8 cellular contexts compared by ENCODE assay signal in genomic region chr3:146065573-146066006, GRCh38.
DNase-seq lines count a peak whose midpoint lies in the region; ATAC-seq and TF ChIP-seq lines count a peak whose summit lies in the region.

No MANE protein-coding gene starts in this region.

- in situ Hi-C loops in SK-MEL-5 (cut with HindIII; ENCODE audit: low pct_unique_long_range_greater_than_20kb, low sequenced_read_pairs) = loop anchor here (25.0 kb wide), 1 partner anchor 122 kb away; no protein-coding TSS in a partner anchor

- no peaks in the 10 kb centered on the region for H3K27me3 ChIP-seq in foreskin keratinocyte

- no peaks in the 10 kb centered on the region for H3K4me1 ChIP-seq in foreskin keratinocyte

- ATAC-seq in foreskin keratinocyte (no peak), GM18517 (IDR thresholded peaks at IDR 0.05; ENCODE audit: unreplicated experiment) (no peak)

- H3K27ac ChIP-seq in foreskin keratinocyte = no peak overlapping the region

- peak; percentile 86 for TF ChIP-seq CTCF in foreskin keratinocyte (conservative IDR thresholded peaks at IDR 0.05)

- peak; percentile 29 for DNase-seq in NOMO-1 treated with DMSO at 0.1 percent for 48 hours (lab: John Stamatoyannopoulos, UW; ENCODE audit: unreplicated experiment)
- DNase-seq in NOMO-1 treated with dmso at 0.1 percent for 144 hours (lab: John Stamatoyannopoulos, UW; ENCODE audit: unreplicated experiment) = no peak
- DNase-seq in KG1 (lab: John Stamatoyannopoulos, UW) = peak; percentile 7
- peak; percentile 68 for DNase-seq in SK-MEL-5 (ENCODE audit: low read depth, low spot score)
- peak in 1 of 2 donors; percentile 25 for DNase-seq in foreskin keratinocyte
- DNase-seq in stromal cell of bone marrow (ENCODE audit: low read depth) = peak; percentile 45
- no peak for DNase-seq in HPDE6-E6E7 (ENCODE audit: extremely low spot score)

Comparison
In these comparisons a context has a peak if more than half of its experiments do, and no peak if none do; other contexts are left out.
1. DNase-seq: peak in NOMO-1 treated with DMSO at 0.1 percent for 48 hours (single experiment), KG1 (single experiment), SK-MEL-5 (single experiment) and stromal cell of bone marrow (single experiment); none in NOMO-1 treated with dmso at 0.1 percent for 144 hours (single experiment) and HPDE6-E6E7 (single experiment).